In the genomic region with DNA sequence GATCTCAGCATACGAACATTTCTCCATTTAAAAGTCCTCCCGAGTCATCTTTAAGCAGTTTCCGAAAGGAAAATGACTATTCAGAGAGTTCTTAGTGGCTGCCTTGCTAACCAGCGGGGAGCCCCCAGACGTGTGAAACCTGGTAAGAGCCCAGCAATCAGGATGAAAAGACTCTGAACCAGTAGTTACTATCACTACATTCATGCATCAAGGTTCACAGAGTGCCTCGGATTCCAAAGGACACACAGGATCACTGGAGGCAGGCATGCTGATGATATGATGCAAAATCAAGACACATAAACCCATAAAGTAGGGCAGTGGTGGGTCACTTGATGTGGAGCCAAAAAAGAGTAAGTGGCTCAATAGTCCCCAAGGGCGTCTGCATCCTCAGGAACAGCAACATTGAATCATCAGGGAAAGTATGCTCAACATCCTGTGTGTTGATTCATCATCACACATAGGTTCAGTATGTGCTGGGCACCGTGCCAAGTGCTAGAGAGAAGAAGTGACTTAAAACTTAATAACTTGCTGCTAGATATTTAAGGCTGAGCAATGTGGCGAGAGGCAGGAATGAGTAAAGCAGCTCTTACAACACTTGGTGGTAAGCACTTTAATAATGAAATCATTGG, we compare ENCODE assay signal across 8 cellular contexts. TPM values are rescaled to one million over a fixed set of nuclear protein-coding genes. Genes with fewer than 3 reads are reported as not detected.
DNase-seq lines count a peak whose midpoint lies in the region; TF ChIP-seq lines count a peak whose summit lies in the region.

No MANE protein-coding gene starts in this region.

- peak overlapping the region; percentile 98 for H3K27ac ChIP-seq in mammary epithelial cell (ENCODE audit: insufficient read depth, low read depth, low read length)

- WGBS in mammary epithelial cell (ENCODE audit: low coverage, missing lambda C conversion rate): 2% methylated on average over 9 of the region's 9 CpGs

- peaks cover 36% of the 10 kb centered on the region for H3K79me2 ChIP-seq in mammary epithelial cell (ENCODE audit: insufficient read depth, low read length)

- dilution Hi-C loops in mammary epithelial cell (cut with HindIII; ENCODE audit: low sequenced_read_pairs): no loop called here

- peak; percentile 20 for DNase-seq in DMS79 treated with DMSO at 0.1 percent for 48 hours (lab: John Stamatoyannopoulos, UW)
- DNase-seq in HS-27A (ENCODE audit: low read depth): peak; percentile 94
- peak; percentile 5 for DNase-seq in activated CD4-positive, CD25-positive, alpha-beta regulatory T cell treated with anti-CD3 and anti-CD28 coated beads, Interleukin-2, amount 50 U/mL, for 16 hours (ENCODE audit: low read depth, low spot score)
- DNase-seq in mammary epithelial cell: peak; percentile 100
- peak; percentile 22 for DNase-seq in left kidney (ENCODE audit: low read depth, low spot score)
- peak; percentile 85 for DNase-seq in stimulated activated CD4-positive, alpha-beta T cell treated with anti-CD3 and anti-CD28 coated beads, Interleukin-4, amount 100 ng/mL, for 48 hours (ENCODE audit: low read depth in 2 of 2)
- no peak for DNase-seq in NAMALWA (ENCODE audit: low spot score)
- DNase-seq in NCI-H2171 (lab: John Stamatoyannopoulos, UW): no peak

- H2AFZ ChIP-seq in mammary epithelial cell (ENCODE audit: low read depth, low read length): peak overlapping the region; percentile 1

- CTCF ChIA-PET in mammary epithelial cell (lab: Charles Lee; ENCODE audit: low non-redundant PET): no interaction called here

- H3K4me1 ChIP-seq in mammary epithelial cell (ENCODE audit: insufficient read depth, low read length): peaks cover 31% of the 10 kb centered on the region

- H3K36me3 ChIP-seq in mammary epithelial cell (ENCODE audit: insufficient read depth, low read length): peaks cover 3% of the 10 kb centered on the region

- H3K4me3 ChIP-seq in mammary epithelial cell (replicated peaks in 1 of 3; ENCODE audit: insufficient read depth in 1 of 3, low read depth in 2 of 3, low read length in 3 of 3): peak overlapping the region; percentile 25 to 83 (median 66)

- no TSS peak for BruUV-seq in mammary epithelial cell (replicated peaks; lab: Mats Ljungman, UMichigan)

- intact Hi-C loops in mammary epithelial cell (cut with micrococcal nuclease): loop anchor here (1.0 to 5.0 kb wide), 6 partner anchors 21 to 441 kb away; partner anchors contain the start of gene TM4SF20

- TF ChIP-seq CTCF in mammary epithelial cell (conservative IDR thresholded peaks at IDR 0.05 in 1 of 2, IDR thresholded peaks at IDR 0.05 in 1 of 2; ENCODE audit: extremely low read depth in 1 of 2, insufficient read depth in 1 of 2, low read depth in 1 of 2, low read length in 2 of 2): peak in 1 of 2 donors; percentile 9

- in situ Hi-C loops in mammary epithelial cell (cut with MboI; ENCODE audit: low sequenced_read_pairs in 2 of 2): no loop called here

- peak overlapping the region; percentile 86 for H3K4me2 ChIP-seq in mammary epithelial cell (ENCODE audit: insufficient read depth, low read depth, low read length)

- H3K9ac ChIP-seq in mammary epithelial cell (ENCODE audit: insufficient read depth, low read length): peak overlapping the region; percentile 95

- H4K20me1 ChIP-seq in mammary epithelial cell (ENCODE audit: insufficient read depth, low read length): no peaks in the 10 kb centered on the region

- H3K9me3 ChIP-seq in mammary epithelial cell (replicated peaks; ENCODE audit: insufficient read depth, low read length): no peaks in the 10 kb centered on the region

- no peaks in the 10 kb centered on the region for H3K27me3 ChIP-seq in mammary epithelial cell (ENCODE audit: insufficient read depth, low read length)

RNA-seq across cellular contexts. Expression of gene CCL20, which starts 4.4 kb away (rescaled TPM):
- total RNA-seq in mammary epithelial cell: 1 to 10 TPM in 1 of 2 donors, under 1 TPM in 1; 0.33 to 1.2 TPM
- 0.50 TPM for polyA plus RNA-seq in mammary epithelial cell
- polyA minus RNA-seq in mammary epithelial cell: not detected

RNA-seq across cellular contexts. Expression of gene DAW1, which starts 53.4 kb away (rescaled TPM):
- under 1 TPM in 1 of 2 donors, not detected in 1; under 0.01 TPM for total RNA-seq in mammary epithelial cell
- polyA plus RNA-seq in mammary epithelial cell: 0.14 TPM
- polyA minus RNA-seq in mammary epithelial cell: not detected

Comparison
In these comparisons a context has a peak if more than half of its experiments do, and no peak if none do; other contexts are left out.
1. DNase-seq: peak in DMS79 treated with DMSO at 0.1 percent for 48 hours (single experiment), HS-27A (single experiment), activated CD4-positive, CD25-positive, alpha-beta regulatory T cell treated with anti-CD3 and anti-CD28 coated beads, Interleukin-2, amount 50 U/mL, for 16 hours (single experiment), mammary epithelial cell (single experiment), left kidney (single experiment) and stimulated activated CD4-positive, alpha-beta T cell treated with anti-CD3 and anti-CD28 coated beads, Interleukin-4, amount 100 ng/mL, for 48 hours (2 of 2); none in NAMALWA (single experiment) and NCI-H2171 (single experiment).